ENCODE assay signal across 22 cellular contexts in the genomic region with DNA sequence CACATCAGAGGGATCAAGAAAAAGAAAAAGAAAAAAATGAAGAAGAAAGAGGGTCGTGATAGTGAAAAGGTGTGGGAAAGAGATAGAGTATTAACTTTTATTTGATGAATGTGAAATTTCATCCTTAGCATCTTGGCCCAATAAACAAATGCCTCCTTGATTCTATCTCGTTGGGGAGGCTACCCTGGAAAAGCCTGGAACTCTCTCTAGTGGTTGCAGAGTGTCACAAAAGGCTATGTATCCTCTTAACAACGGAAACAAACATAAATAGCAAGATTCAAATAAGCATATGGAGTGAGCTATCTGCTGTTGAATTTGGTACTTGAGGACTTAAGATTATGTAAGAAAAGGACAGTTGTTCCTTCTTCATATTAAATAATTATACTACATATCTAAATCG.
"Had no signal": no experiment of that assay in that cellular context is flagged by ENCODE, and none has a peak within 500 bp of the region (broad histone marks: within the 10 kb centered on the region; RNA-seq: fewer than 3 reads in every experiment).

No MANE protein-coding gene starts in this region.

- H3K27ac ChIP-seq: body of pancreas, colonic mucosa, hepatocyte, spleen, tibial artery had no signal

- H3K36me3 ChIP-seq: colonic mucosa, spleen, tibial artery had no signal

- FAIRE-seq: endometrium, TTC549 had no signal

- H3K27ac Mint-ChIP-seq: activated CD4-positive, alpha-beta T cell treated with anti-CD3 and anti-CD28 coated beads, Interleukin-2, amount 10 ng/mL, durations not matched to agents 24 days and 14 days; activated CD8-positive, alpha-beta T cell treated with anti-CD3 and anti-CD28 coated beads for 36 hours; activated naive CD8-positive, alpha-beta T cell treated with anti-CD3 and anti-CD28 coated beads, Interleukin-2, amount 10 ng/mL, durations not matched to agents 7 days and 5 days; activated T-helper 2 cell treated with anti-CD3 and anti-CD28 coated beads, Interferon-gamma antibody, Interleukin-2, Interleukin-4, amounts not matched to agents 10 μg/mL and 5 μg/mL and 100 μg/mL, durations not matched to agents 14 hours and 24 hours and 36 hours; memory B cell; naive B cell; T-helper 2 cell treated with Interferon-gamma antibody and Interleukin-4, amounts not matched to agents 5 μg/mL and 100 μg/mL, for 36 hours had no signal

- H3K4me1 ChIP-seq: body of pancreas, colonic mucosa, spleen had no signal

- H3K9me3 Mint-ChIP-seq: activated CD4-positive, alpha-beta T cell treated with anti-CD3 and anti-CD28 coated beads, Interleukin-2, amount 10 ng/mL, durations not matched to agents 24 days and 14 days; activated CD8-positive, alpha-beta T cell treated with anti-CD3 and anti-CD28 coated beads for 36 hours; activated naive CD8-positive, alpha-beta T cell treated with anti-CD3 and anti-CD28 coated beads, Interleukin-2, amount 10 ng/mL, durations not matched to agents 7 days and 5 days; activated T-helper 2 cell treated with anti-CD3 and anti-CD28 coated beads, Interferon-gamma antibody, Interleukin-2, Interleukin-4, amounts not matched to agents 10 μg/mL and 5 μg/mL and 100 μg/mL, durations not matched to agents 14 hours and 24 hours and 36 hours; T-helper 2 cell treated with Interferon-gamma antibody and Interleukin-4, amounts not matched to agents 5 μg/mL and 100 μg/mL, for 36 hours had no signal

- H3K27me3 ChIP-seq: body of pancreas, colonic mucosa, hepatocyte, spleen, tibial artery had no signal

- H3K4me3 Mint-ChIP-seq: activated CD4-positive, alpha-beta T cell treated with anti-CD3 and anti-CD28 coated beads, Interleukin-2, amount 10 ng/mL, durations not matched to agents 24 days and 14 days; activated CD8-positive, alpha-beta T cell treated with anti-CD3 and anti-CD28 coated beads for 36 hours; activated naive CD8-positive, alpha-beta T cell treated with anti-CD3 and anti-CD28 coated beads, Interleukin-2, amount 10 ng/mL, durations not matched to agents 7 days and 5 days; memory B cell; naive B cell; neural crest cell; T-helper 2 cell treated with Interferon-gamma antibody and Interleukin-4, amounts not matched to agents 5 μg/mL and 100 μg/mL, for 36 hours had no signal

- H3K79me2 ChIP-seq: hepatocyte had no signal

- H3K4me3 ChIP-seq: body of pancreas, colonic mucosa, hepatocyte, mucosa of descending colon, spleen, tibial artery had no signal

- H3K27me3 Mint-ChIP-seq: activated CD4-positive, alpha-beta T cell treated with anti-CD3 and anti-CD28 coated beads, Interleukin-2, amount 10 ng/mL, durations not matched to agents 24 days and 14 days; memory B cell had no signal

- DNase-seq: activated CD4-positive, alpha-beta T cell treated with anti-CD3 and anti-CD28 coated beads, Interleukin-2, amount 10 ng/mL, durations not matched to agents 24 days and 14 days; activated CD4-positive, CD25-positive, alpha-beta regulatory T cell; activated CD8-positive, alpha-beta T cell treated with anti-CD3 and anti-CD28 coated beads for 36 hours; activated naive CD4-positive, alpha-beta T cell treated with Interleukin-2 at 50 U/mL for 16 hours; activated naive CD8-positive, alpha-beta T cell treated with anti-CD3 and anti-CD28 coated beads, Interleukin-2, amount 10 ng/mL, durations not matched to agents 7 days and 5 days; activated T-cell treated with anti-CD3 and anti-CD28 coated beads, Interleukin-2, amount 50 U/mL, for 1 hour; body of pancreas; central memory CD4-positive, alpha-beta T cell; colonic mucosa; mucosa of descending colon; naive B cell; retina; spleen; stimulated activated naive CD4-positive, alpha-beta T cell treated with Interleukin-2 at 50 U/mL for 16 hours; tibial artery had no signal

- H3K36me3 Mint-ChIP-seq: activated naive CD8-positive, alpha-beta T cell treated with anti-CD3 and anti-CD28 coated beads, Interleukin-2, amount 10 ng/mL, durations not matched to agents 7 days and 5 days; memory B cell; naive B cell had no signal

- H3K9me3 ChIP-seq: body of pancreas, colonic mucosa, mucosa of descending colon, tibial artery had no signal

- H3K4me1 Mint-ChIP-seq: activated CD4-positive, alpha-beta T cell treated with anti-CD3 and anti-CD28 coated beads, Interleukin-2, amount 10 ng/mL, durations not matched to agents 24 days and 14 days; activated naive CD8-positive, alpha-beta T cell treated with anti-CD3 and anti-CD28 coated beads, Interleukin-2, amount 10 ng/mL, durations not matched to agents 7 days and 5 days; memory B cell; neural crest cell had no signal

- H3K4me2 ChIP-seq: hepatocyte had no signal

- H2AFZ ChIP-seq: hepatocyte had no signal
